ENCODE assay signal across 16 cellular contexts in the genomic region with DNA sequence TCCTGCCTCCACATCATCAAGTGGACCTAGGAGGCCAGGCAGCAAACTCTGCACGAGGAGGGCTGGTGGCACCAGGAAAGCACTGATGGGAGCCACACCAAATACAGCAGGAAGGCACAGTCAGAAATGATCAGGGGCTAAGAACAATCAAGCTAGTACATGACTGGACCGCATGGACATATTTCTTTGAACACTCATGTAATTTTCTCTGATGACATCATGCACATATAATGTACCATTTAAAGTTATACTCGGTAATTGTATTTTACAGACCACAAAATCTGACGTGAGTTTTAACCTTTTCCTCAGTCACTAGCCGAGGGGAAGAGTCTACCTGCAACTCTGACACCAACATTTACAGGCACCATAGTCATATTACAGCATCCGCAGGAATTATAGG.
DNase-seq lines count a peak whose midpoint lies in the region; ATAC-seq and TF ChIP-seq lines count a peak whose summit lies in the region.
"Had no signal": no experiment of that assay in that cellular context is flagged by ENCODE, and none has a peak within 500 bp of the region (broad histone marks: within the 10 kb centered on the region; RNA-seq: fewer than 3 reads in every experiment).

No MANE protein-coding gene starts in this region.

- H3K4me3 ChIP-seq in astrocyte of the cerebellum (ENCODE audit: low read depth, low read length), result no peak overlapping the region
- H3K4me3 ChIP-seq in left ventricle myocardium inferior, result no peak overlapping the region
- H3K4me3 ChIP-seq: HAP-1 had no signal

- peaks cover 9% of the 10 kb centered on the region for H3K27me3 ChIP-seq in left ventricle myocardium inferior (ENCODE audit: low read depth)

- no peak for TF ChIP-seq CTCF in astrocyte of the cerebellum (IDR thresholded peaks at IDR 0.05; ENCODE audit: low read depth, low read length, missing control alignments)
- no peak for TF ChIP-seq CTCF in left ventricle myocardium inferior (IDR thresholded peaks at IDR 0.05; ENCODE audit: borderline replicate concordance)

- ATAC-seq in GM21447 (IDR thresholded peaks at IDR 0.05; ENCODE audit: unreplicated experiment), result no peak

- H3K27ac ChIP-seq in left ventricle myocardium inferior (replicated peaks), result no peak overlapping the region

- H3K4me1 ChIP-seq in left ventricle myocardium inferior, result peaks cover 8% of the 10 kb centered on the region
- H3K4me1 ChIP-seq: HAP-1 had no signal

- DNase-seq in AG08396 (ENCODE audit: low spot score) (peak; percentile 57), HT1080 (ENCODE audit: low read depth) (peak; percentile 91), astrocyte of the cerebellum (ENCODE audit: low read depth) (peak; percentile 70), iris pigment epithelial cell (ENCODE audit: low read depth) (peak; percentile 87), activated gamma-delta T cell treated with Interleukin-2 at 50 U/mL for 16 hours (no peak), left ventricle myocardium inferior (no peak)
- no peak for DNase-seq in effector CD8-positive, alpha-beta T cell (lab: John Stamatoyannopoulos, UW)
- DNase-seq: activated naive CD4-positive, alpha-beta T cell treated with Interleukin-2 at 50 U/mL for 16 hours; cerebellar nuclear complex; DND-41; NCI-H1436; NCI-H748 treated with DMSO at 0.1 percent for 48 hours; Right ventricle myocardium superior; stimulated activated CD4-positive, alpha-beta T cell treated with anti-CD3 and anti-CD28 coated beads, Interleukin-2, amount 100 ng/mL, for 24 hours had no signal

- H3K9me3 ChIP-seq in left ventricle myocardium inferior (replicated peaks), result no peaks in the 10 kb centered on the region
- H3K9me3 ChIP-seq: HAP-1 had no signal

- intact Hi-C loops in left ventricle myocardium inferior (cut with micrococcal nuclease), result loop anchor here (10.0 kb wide), 1 partner anchor 623 kb away; no protein-coding TSS in a partner anchor

- in situ Hi-C loops in astrocyte of the cerebellum (cut with HindIII; ENCODE audit: low sequenced_read_pairs), result no loop called here

- H3K36me3 ChIP-seq in left ventricle myocardium inferior, result no peaks in the 10 kb centered on the region
- H3K36me3 ChIP-seq: HAP-1 had no signal

Comparison
In these comparisons a context has a peak if more than half of its experiments do, and no peak if none do; other contexts are left out.
1. DNase-seq: peak in AG08396 (single experiment), HT1080 (single experiment), astrocyte of the cerebellum (single experiment) and iris pigment epithelial cell (single experiment); none in activated gamma-delta T cell treated with Interleukin-2 at 50 U/mL for 16 hours (single experiment), effector CD8-positive, alpha-beta T cell (single experiment) and left ventricle myocardium inferior (single experiment).